ENCODE assay signal across 2 cellular contexts in genomic region chr14:60064491-60065072, GRCh38.
TF ChIP-seq lines count a peak whose summit lies in the region.

No MANE protein-coding gene starts in this region.

TF ChIP-seq in K562, 482 proteins besides CTCF, POLR2A, EP300 and RAD21:
- TF ChIP-seq NRF1 (conservative IDR thresholded peaks at IDR 0.05 in 1 of 2, IDR thresholded peaks at IDR 0.05 in 1 of 2) (no peak), SMC3 (conservative IDR thresholded peaks at IDR 0.05; ENCODE audit: insufficient read depth, low read depth, low read length) (peak; percentile 45; the same call in 1 of the 2 replicates), PCBP1 (IDR thresholded peaks at IDR 0.05; ENCODE audit: low read depth, low read length, poor library complexity, severe bottlenecking) (no peak), TOE1 (IDR thresholded peaks at IDR 0.05; ENCODE audit: borderline replicate concordance) (no peak), TOE1 (CRISPR knock-in tag; IDR thresholded peaks at IDR 0.05; ENCODE audit: borderline replicate concordance, low read depth) (no peak), HNRNPL (IDR thresholded peaks at IDR 0.05; ENCODE audit: low read depth, low read length) (no peak)
- TF ChIP-seq, protein P1, sequence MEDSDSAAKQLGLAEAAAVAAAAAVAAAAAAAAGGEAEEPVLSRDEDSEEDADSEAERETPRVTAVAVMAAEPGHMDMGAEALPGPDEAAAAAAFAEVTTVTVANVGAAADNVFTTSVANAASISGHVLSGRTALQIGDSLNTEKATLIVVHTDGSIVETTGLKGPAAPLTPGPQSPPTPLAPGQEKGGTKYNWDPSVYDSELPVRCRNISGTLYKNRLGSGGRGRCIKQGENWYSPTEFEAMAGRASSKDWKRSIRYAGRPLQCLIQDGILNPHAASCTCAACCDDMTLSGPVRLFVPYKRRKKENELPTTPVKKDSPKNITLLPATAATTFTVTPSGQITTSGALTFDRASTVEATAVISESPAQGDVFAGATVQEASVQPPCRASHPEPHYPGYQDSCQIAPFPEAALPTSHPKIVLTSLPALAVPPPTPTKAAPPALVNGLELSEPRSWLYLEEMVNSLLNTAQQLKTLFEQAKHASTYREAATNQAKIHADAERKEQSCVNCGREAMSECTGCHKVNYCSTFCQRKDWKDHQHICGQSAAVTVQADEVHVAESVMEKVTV (CRISPR knock-in tag; IDR thresholded peaks at IDR 0.05), result peak; percentile 22; the same call in 1 of the 2 replicates

TF ChIP-seq in HepG2, 621 proteins besides CTCF, POLR2A, EP300 and RAD21:
- peak; percentile 72 for TF ChIP-seq STAG1 (CRISPR knock-in tag; IDR thresholded peaks at IDR 0.05)
- no peak for TF ChIP-seq USF2 (IDR thresholded peaks at IDR 0.05; ENCODE audit: low read depth, low read length)
- no peak for TF ChIP-seq USF2 (CRISPR knock-in tag; IDR thresholded peaks at IDR 0.05; ENCODE audit: borderline replicate concordance)
- TF ChIP-seq, protein P2, sequence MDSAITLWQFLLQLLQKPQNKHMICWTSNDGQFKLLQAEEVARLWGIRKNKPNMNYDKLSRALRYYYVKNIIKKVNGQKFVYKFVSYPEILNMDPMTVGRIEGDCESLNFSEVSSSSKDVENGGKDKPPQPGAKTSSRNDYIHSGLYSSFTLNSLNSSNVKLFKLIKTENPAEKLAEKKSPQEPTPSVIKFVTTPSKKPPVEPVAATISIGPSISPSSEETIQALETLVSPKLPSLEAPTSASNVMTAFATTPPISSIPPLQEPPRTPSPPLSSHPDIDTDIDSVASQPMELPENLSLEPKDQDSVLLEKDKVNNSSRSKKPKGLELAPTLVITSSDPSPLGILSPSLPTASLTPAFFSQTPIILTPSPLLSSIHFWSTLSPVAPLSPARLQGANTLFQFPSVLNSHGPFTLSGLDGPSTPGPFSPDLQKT (CRISPR knock-in tag; IDR thresholded peaks at IDR 0.05; ENCODE audit: borderline replicate concordance), result no peak
- no peak for TF ChIP-seq ZNF713 (CRISPR knock-in tag; IDR thresholded peaks at IDR 0.05)
- peak; percentile 62 for TF ChIP-seq SMC3 (IDR thresholded peaks at IDR 0.05; ENCODE audit: low read length)
- TF ChIP-seq MLLT10 (CRISPR knock-in tag; IDR thresholded peaks at IDR 0.05), result no peak
